Comparison of ENCODE assay signal across 6 cellular contexts in the genomic region with DNA sequence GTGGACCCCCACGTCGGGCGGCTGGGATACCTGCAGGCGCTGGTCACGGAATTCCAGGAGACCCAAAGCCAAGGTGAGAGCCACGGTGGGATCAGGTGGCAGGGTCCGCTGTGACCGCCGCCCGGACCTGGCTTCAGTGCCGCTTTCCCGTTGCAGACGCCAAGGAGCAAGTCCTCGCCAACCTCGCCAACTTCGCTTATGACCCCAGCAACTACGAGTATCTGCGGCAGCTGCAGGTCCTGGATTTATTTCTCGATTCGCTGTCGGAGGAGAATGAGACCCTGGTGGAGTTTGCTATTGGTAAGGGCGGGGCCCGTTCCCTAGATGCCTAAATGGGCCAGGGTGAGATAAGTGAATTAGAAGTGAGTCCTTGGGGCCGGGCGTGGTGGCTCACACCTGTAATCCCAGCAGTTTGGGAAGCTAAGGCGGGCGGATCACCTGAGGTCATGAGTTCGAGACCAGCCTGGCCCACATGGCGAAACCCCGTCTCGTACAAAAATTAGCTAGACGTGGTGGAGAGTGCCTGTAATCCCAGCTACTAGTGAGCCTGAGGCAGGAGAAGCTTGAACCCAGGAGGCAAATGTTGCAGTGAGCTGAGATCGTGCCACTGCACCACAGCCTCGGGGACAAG. TPM values are rescaled to one million over a fixed set of nuclear protein-coding genes. Genes with fewer than 3 reads are reported as not detected.
DNase-seq lines count a peak whose midpoint lies in the region; ATAC-seq, FAIRE-seq and TF ChIP-seq lines count a peak whose summit lies in the region.

No MANE protein-coding gene starts in this region.

- H3K9ac ChIP-seq in K562 (ENCODE audit: insufficient read depth in 1 of 2, low read depth in 2 of 2, low read length in 2 of 2) = peak overlapping the region; percentile 84 to 99

- 10% methylated on average over 26 of the region's 34 CpGs for WGBS in K562 (ENCODE audit: insufficient coverage, low coverage, missing lambda C conversion rate)

- no peaks in the 10 kb centered on the region for H3K36me3 Mint-ChIP-seq in natural killer cell treated with Interleukin-12 subunit alpha and Interleukin-12 subunit beta and Interleukin-15 and Interleukin-18, amount 100 ng/mL, for 72 hours

- peaks cover 12 to 34% of the 10 kb centered on the region in 2 experiments for H3K4me1 ChIP-seq in K562 (replicated peaks in 1 of 2; ENCODE audit: control insufficient read depth in 2 of 2, insufficient read depth in 2 of 2, low read length in 2 of 2)

- TF ChIP-seq POLR2A in K562 (conservative IDR thresholded peaks at IDR 0.05) = no peak

- peak overlapping the region; percentile 98 for H3K4me2 ChIP-seq in K562 (ENCODE audit: insufficient read depth, low read length)

- no peaks in the 10 kb centered on the region for H4K20me1 ChIP-seq in K562 (replicated peaks; ENCODE audit: control insufficient read depth, insufficient read depth, low read length)

- in situ Hi-C loops in K562 (cut with MboI) = loop anchor here (5.0 to 10.0 kb wide), 3 partner anchors 48 to 304 kb away; no protein-coding TSS in a partner anchor

- intact Hi-C loops in K562 (cut with micrococcal nuclease) = loop anchor here (1.0 to 5.0 kb wide), 4 partner anchors 44 to 148 kb away; a partner anchor contains a TSS

- FAIRE-seq in K562 (lab: Jason Lieb, UNC) = peak; percentile 75

- POLR2A ChIA-PET in K562 (lab: Yijun Ruan, JAX) = interaction anchor here (0.6 to 3.9 kb wide), 13 partner anchors 9 to 346 kb away, joined by 3 to 38 read pairs (median 3); a partner anchor contains a TSS

- peak overlapping the region; percentile 71 for H3K4me3 ChIP-seq in K562

- H3K9me1 ChIP-seq in K562 (ENCODE audit: control insufficient read depth, insufficient read depth, low read length) = no peaks in the 10 kb centered on the region

- CTCF ChIA-PET in K562 (lab: Yijun Ruan, JAX; ENCODE audit: low intra/inter-chr PET ratio) = no interaction called here

- no peaks in the 10 kb centered on the region for H3K9me3 ChIP-seq in K562 (replicated peaks; ENCODE audit: control insufficient read depth, insufficient read depth, low read depth, low read length)

- H3K27me3 Mint-ChIP-seq in natural killer cell treated with Interleukin-12 subunit alpha and Interleukin-12 subunit beta and Interleukin-15 and Interleukin-18, amount 100 ng/mL, for 72 hours = no peaks in the 10 kb centered on the region

- H3K36me3 ChIP-seq in K562 (ENCODE audit: control insufficient read depth, insufficient read depth, low read length) = peaks cover 13% of the 10 kb centered on the region; the same call in 2 of the 3 replicates

- TF ChIP-seq CTCF in K562 (IDR thresholded peaks at IDR 0.05 in 2 of 3, conservative IDR thresholded peaks at IDR 0.05 in 1 of 3; ENCODE audit: insufficient read depth in 2 of 3, low read depth in 1 of 3, low read length in 3 of 3) = no peak

- no peaks in the 10 kb centered on the region for H3K9me3 Mint-ChIP-seq in natural killer cell treated with Interleukin-12 subunit alpha and Interleukin-12 subunit beta and Interleukin-15 and Interleukin-18, amount 100 ng/mL, for 72 hours

- no peak; a peak in 1 of 4 replicates for TF ChIP-seq RAD21 in K562 (CRISPR knock-in tag; conservative IDR thresholded peaks at IDR 0.05 in 1 of 2, IDR thresholded peaks at IDR 0.05 in 1 of 2)

- H3K27ac ChIP-seq in K562 (ENCODE audit: extremely low read depth, low read depth, low read length) = peak overlapping the region; percentile 83

- DNase-seq in LoVo (ENCODE audit: low spot score) = peak; percentile 46
- DNase-seq in K562 (ENCODE audit: extremely low read depth in 1 of 4, low spot score in 3 of 4) = peak in 2 of 4 experiments; percentile 27 to 57
- DNase-seq in natural killer cell treated with Interleukin-12 subunit alpha and Interleukin-12 subunit beta and Interleukin-15 and Interleukin-18, amount 100 ng/mL, for 72 hours (ENCODE audit: low spot score) = peak; percentile 54
- DNase-seq in ecto neural progenitor cell (ENCODE audit: low spot score) = no peak
- DNase-seq in NCI-H2081 treated with DMSO at 0.1 percent for 48 hours (lab: John Stamatoyannopoulos, UW) = no peak
- DNase-seq in DMS79 (lab: John Stamatoyannopoulos, UW) = no peak

- peaks cover 35 to 39% of the 10 kb centered on the region in 2 donors for H3K4me1 Mint-ChIP-seq in natural killer cell treated with Interleukin-12 subunit alpha and Interleukin-12 subunit beta and Interleukin-15 and Interleukin-18, amount 100 ng/mL, for 72 hours (ENCODE audit: low read depth in 2 of 2)

- H3K79me2 ChIP-seq in K562 (ENCODE audit: control insufficient read depth, insufficient read depth, low read length) = peaks cover 39% of the 10 kb centered on the region

- no peak for TF ChIP-seq EP300 in K562 (IDR thresholded peaks at IDR 0.05; ENCODE audit: low read length)

- peak overlapping the region; percentile 94 for H2AFZ ChIP-seq in K562 (ENCODE audit: low read depth, low read length)

- ATAC-seq in K562 = peak; percentile 10
- no peak for ATAC-seq in natural killer cell treated with Interleukin-12 subunit alpha and Interleukin-12 subunit beta and Interleukin-15 and Interleukin-18, amount 100 ng/mL, for 72 hours

- H3K4me3 Mint-ChIP-seq in natural killer cell treated with Interleukin-12 subunit alpha and Interleukin-12 subunit beta and Interleukin-15 and Interleukin-18, amount 100 ng/mL, for 72 hours = peak overlapping the region; percentile 86

- H3K27me3 ChIP-seq in K562 (ENCODE audit: control insufficient read depth in 2 of 2, insufficient read depth in 2 of 2, low read length in 2 of 2) = no peaks in the 10 kb centered on the region

- BruUV-seq in K562 (replicated peaks; lab: Mats Ljungman, UMichigan) = no TSS peak

- peak overlapping the region; percentile 39 to 53 for H3K27ac Mint-ChIP-seq in natural killer cell treated with Interleukin-12 subunit alpha and Interleukin-12 subunit beta and Interleukin-15 and Interleukin-18, amount 100 ng/mL, for 72 hours

RNA-seq across cellular contexts. Expression of a gene that starts 0.7 kb away (rescaled TPM):
- total RNA-seq in K562 (2011; cell fraction: chromatin; rRNA removed; ENCODE audit: low replicate concordance) = 16.9 and 36.5 TPM in 2 replicates
- total RNA-seq in K562 (2011; cell fraction: nucleolus; rRNA removed) = 20.5 and 25.8 TPM in 2 replicates
- total RNA-seq in K562 (2011; cell fraction: nucleoplasm; rRNA removed) = 16.9 and 19.5 TPM in 2 replicates
- total RNA-seq in K562 (2014; rRNA removed) (5.9 and 10.2 TPM in 2 replicates), K562 (2014; rRNA removed; fragmentation: Illumina TruSeq; extraction: Trizol) (4.1 and 5.1 TPM in 2 replicates), K562 (2015; rRNA removed; fragmentation: Illumina TruSeq; extraction: Trizol) (9.5 and 10.1 TPM in 2 replicates), K562 (2021) (15.2 TPM in 2 replicates)
- polyA plus RNA-seq in K562 (2011; rRNA removed) (3.9 and 8.0 TPM in 2 replicates), K562 (2014; fragmentation: Illumina TruSeq; extraction: Trizol) (8.7 and 12.7 TPM in 2 replicates), K562 (2014; fragmentation: Nextera tagmentation; extraction: Ambion mirVana) (1 to 10 TPM; 1.4 to 2.8 TPM), K562 (2014; rRNA removed) (5.9 and 8.9 TPM in 2 replicates)
- 9.1 and 13.1 TPM in 2 replicates for polyA plus RNA-seq in K562 (2011; cell fraction: cytosol; rRNA removed)
- polyA plus RNA-seq in K562 (2011; cell fraction: nucleus; rRNA removed) = 8.4 and 8.7 TPM in 2 replicates
- polyA plus RNA-seq in K562 (2012) = 15.4 and 16.8 TPM in 2 replicates
- polyA minus RNA-seq in K562 (2011; rRNA and poly(A)+ RNA removed) = 8.0 and 8.3 TPM in 2 replicates
- polyA minus RNA-seq in K562 (2011; cell fraction: cytosol; rRNA and poly(A)+ RNA removed) = 8.3 and 9.9 TPM in 2 replicates
- 6.9 and 11.7 TPM in 2 replicates for polyA minus RNA-seq in K562 (2011; cell fraction: nucleus; rRNA and poly(A)+ RNA removed)
- 10 to 100 TPM; 13.3 to 13.7 TPM for total RNA-seq in natural killer cell treated with Interleukin-12 subunit alpha and Interleukin-12 subunit beta and Interleukin-15 and Interleukin-18, amount 100 ng/mL, for 72 hours

RNA-seq across cellular contexts. Expression of a gene that starts 21.1 kb away (rescaled TPM):
- 23.9 and 63.5 TPM in 2 replicates for total RNA-seq in K562 (2011; cell fraction: chromatin; rRNA removed; ENCODE audit: low replicate concordance)
- total RNA-seq in K562 (2011; cell fraction: nucleolus; rRNA removed) = 83.5 and 103 TPM in 2 replicates
- 34.3 and 56.2 TPM in 2 replicates for total RNA-seq in K562 (2011; cell fraction: nucleoplasm; rRNA removed)
- total RNA-seq in K562 (2014; rRNA removed) = 150 and 205 TPM in 2 replicates
- total RNA-seq in K562 (2014; rRNA removed; fragmentation: Illumina TruSeq; extraction: Trizol) = 21.5 and 31.6 TPM in 2 replicates
- total RNA-seq in K562 (2015; rRNA removed; fragmentation: Illumina TruSeq; extraction: Trizol) = 55.3 and 56.6 TPM in 2 replicates
- 94.3 and 95.0 TPM in 2 replicates for total RNA-seq in K562 (2021)
- polyA plus RNA-seq in K562 (2011; rRNA removed) = 45.0 and 55.6 TPM in 2 replicates
- 71.8 and 135 TPM in 2 replicates for polyA plus RNA-seq in K562 (2011; cell fraction: cytosol; rRNA removed)
- 170 and 227 TPM in 2 replicates for polyA plus RNA-seq in K562 (2011; cell fraction: nucleus; rRNA removed)
- 54.2 and 75.4 TPM in 2 replicates for polyA plus RNA-seq in K562 (2012)
- 31.0 and 40.2 TPM in 2 replicates for polyA plus RNA-seq in K562 (2014; fragmentation: Illumina TruSeq; extraction: Trizol)
- polyA plus RNA-seq in K562 (2014; fragmentation: Nextera tagmentation; extraction: Ambion mirVana) = 1 to 10 TPM; 2.9 to 5.0 TPM
- 167 and 175 TPM in 2 replicates for polyA plus RNA-seq in K562 (2014; rRNA removed)
- 6.2 and 7.8 TPM in 2 replicates for polyA minus RNA-seq in K562 (2011; rRNA and poly(A)+ RNA removed)
- polyA minus RNA-seq in K562 (2011; cell fraction: cytosol; rRNA and poly(A)+ RNA removed) = 10.3 and 17.4 TPM in 2 replicates
- 41.6 and 46.9 TPM in 2 replicates for polyA minus RNA-seq in K562 (2011; cell fraction: nucleus; rRNA and poly(A)+ RNA removed)
- 10 to 100 TPM; 76.9 to 87.9 TPM for total RNA-seq in natural killer cell treated with Interleukin-12 subunit alpha and Interleukin-12 subunit beta and Interleukin-15 and Interleukin-18, amount 100 ng/mL, for 72 hours

RNA-seq across cellular contexts. Expression of a gene that starts 22.7 kb away (rescaled TPM):
- 3.1 and 9.9 TPM in 2 replicates for total RNA-seq in K562 (2011; cell fraction: chromatin; rRNA removed; ENCODE audit: low replicate concordance)
- total RNA-seq in K562 (2011; cell fraction: nucleolus; rRNA removed) = 6.2 and 7.8 TPM in 2 replicates
- 3.5 and 5.4 TPM in 2 replicates for total RNA-seq in K562 (2011; cell fraction: nucleoplasm; rRNA removed)
- 0.65 and 1.1 TPM in 2 replicates for total RNA-seq in K562 (2014; rRNA removed)
- total RNA-seq in K562 (2014; rRNA removed; fragmentation: Illumina TruSeq; extraction: Trizol) = 0.64 and 0.65 TPM in 2 replicates
- 0.33 and 0.75 TPM in 2 replicates for total RNA-seq in K562 (2015; rRNA removed; fragmentation: Illumina TruSeq; extraction: Trizol)
- 2.6 and 3.1 TPM in 2 replicates for total RNA-seq in K562 (2021)
- polyA plus RNA-seq in K562 (2011; rRNA removed) = 1.2 and 1.8 TPM in 2 replicates
- polyA plus RNA-seq in K562 (2011; cell fraction: cytosol; rRNA removed) = 2.0 and 4.5 TPM in 2 replicates
- 8.3 and 12.8 TPM in 2 replicates for polyA plus RNA-seq in K562 (2011; cell fraction: nucleus; rRNA removed)
- 1.1 and 4.0 TPM in 2 replicates for polyA plus RNA-seq in K562 (2012)
- polyA plus RNA-seq in K562 (2014; fragmentation: Illumina TruSeq; extraction: Trizol) = 0.91 and 1.8 TPM in 2 replicates
- under 1 TPM; 0.06 to 0.11 TPM for polyA plus RNA-seq in K562 (2014; fragmentation: Nextera tagmentation; extraction: Ambion mirVana)
- polyA plus RNA-seq in K562 (2014; rRNA removed) = 1.8 and 2.4 TPM in 2 replicates
- 0.63 and 0.88 TPM in 2 replicates for polyA minus RNA-seq in K562 (2011; rRNA and poly(A)+ RNA removed)
- polyA minus RNA-seq in K562 (2011; cell fraction: cytosol; rRNA and poly(A)+ RNA removed) = 2.2 and 2.7 TPM in 2 replicates
- polyA minus RNA-seq in K562 (2011; cell fraction: nucleus; rRNA and poly(A)+ RNA removed) = 2.2 and 2.4 TPM in 2 replicates
- total RNA-seq in natural killer cell treated with Interleukin-12 subunit alpha and Interleukin-12 subunit beta and Interleukin-15 and Interleukin-18, amount 100 ng/mL, for 72 hours = 1 to 10 TPM; 4.6 TPM

RNA-seq across cellular contexts. Expression of a gene that starts 43.9 kb away (rescaled TPM):
- 60.0 and 81.0 TPM in 2 replicates for total RNA-seq in K562 (2011; cell fraction: chromatin; rRNA removed; ENCODE audit: low replicate concordance)
- 77.1 and 90.4 TPM in 2 replicates for total RNA-seq in K562 (2011; cell fraction: nucleolus; rRNA removed)
- 68.9 and 75.0 TPM in 2 replicates for total RNA-seq in K562 (2011; cell fraction: nucleoplasm; rRNA removed)
- total RNA-seq in K562 (2014; rRNA removed) = 131 and 132 TPM in 2 replicates
- total RNA-seq in K562 (2014; rRNA removed; fragmentation: Illumina TruSeq; extraction: Trizol) = 168 and 185 TPM in 2 replicates
- 290 and 292 TPM in 2 replicates for total RNA-seq in K562 (2015; rRNA removed; fragmentation: Illumina TruSeq; extraction: Trizol)
- 243 and 245 TPM in 2 replicates for total RNA-seq in K562 (2021)
- 54.0 and 56.7 TPM in 2 replicates for polyA plus RNA-seq in K562 (2011; rRNA removed)
- polyA plus RNA-seq in K562 (2011; cell fraction: cytosol; rRNA removed) = 112 and 122 TPM in 2 replicates
- 68.8 and 82.6 TPM in 2 replicates for polyA plus RNA-seq in K562 (2011; cell fraction: nucleus; rRNA removed)
- polyA plus RNA-seq in K562 (2012) = 165 and 353 TPM in 2 replicates
- 276 and 277 TPM in 2 replicates for polyA plus RNA-seq in K562 (2014; fragmentation: Illumina TruSeq; extraction: Trizol)
- 10 to 100 TPM; 67.8 to 77.7 TPM for polyA plus RNA-seq in K562 (2014; fragmentation: Nextera tagmentation; extraction: Ambion mirVana)
- polyA plus RNA-seq in K562 (2014; rRNA removed) = 144 and 237 TPM in 2 replicates
- polyA minus RNA-seq in K562 (2011; rRNA and poly(A)+ RNA removed) = 46.8 and 55.1 TPM in 2 replicates
- 131 and 146 TPM in 2 replicates for polyA minus RNA-seq in K562 (2011; cell fraction: cytosol; rRNA and poly(A)+ RNA removed)
- polyA minus RNA-seq in K562 (2011; cell fraction: nucleus; rRNA and poly(A)+ RNA removed) = 35.1 and 49.8 TPM in 2 replicates
- 100 to 1,000 TPM; 219 to 351 TPM for total RNA-seq in natural killer cell treated with Interleukin-12 subunit alpha and Interleukin-12 subunit beta and Interleukin-15 and Interleukin-18, amount 100 ng/mL, for 72 hours

Comparison
In these comparisons a context has a peak if more than half of its experiments do, and no peak if none do; other contexts are left out.
1. DNase-seq: peak in LoVo (single experiment) and natural killer cell treated with Interleukin-12 subunit alpha and Interleukin-12 subunit beta and Interleukin-15 and Interleukin-18, amount 100 ng/mL, for 72 hours (single experiment); none in ecto neural progenitor cell (single experiment), NCI-H2081 treated with DMSO at 0.1 percent for 48 hours (single experiment) and DMS79 (single experiment).